ENCODE assay signal across 8 cellular contexts in the genomic region with DNA sequence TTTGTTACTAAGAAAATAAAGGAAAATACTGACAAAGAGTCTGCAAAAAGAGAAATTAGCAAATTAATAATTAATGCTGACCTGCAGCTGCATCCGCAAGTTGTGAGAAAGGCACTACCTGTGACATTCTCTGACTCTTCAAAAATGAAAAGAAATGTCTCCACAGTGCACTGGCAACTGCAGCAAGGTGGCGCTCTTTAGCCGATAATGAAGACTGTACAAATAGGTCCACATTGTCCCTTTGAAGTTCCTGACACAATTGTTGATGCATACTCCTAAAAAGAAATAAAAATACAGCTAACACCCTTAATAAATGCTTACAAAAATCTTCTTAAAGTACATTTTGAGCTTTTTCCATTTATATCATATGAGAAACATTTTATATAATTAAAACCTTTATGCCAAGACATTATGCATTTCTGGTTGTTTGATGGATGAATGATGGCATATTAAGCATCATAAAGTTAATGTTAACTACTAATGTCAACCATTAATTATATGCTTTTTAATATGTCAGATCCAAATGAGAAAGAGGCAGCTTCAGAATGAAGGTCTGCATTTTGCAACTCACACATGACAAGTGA.
DNase-seq lines count a peak whose midpoint lies in the region; ATAC-seq lines count a peak whose summit lies in the region.

No MANE protein-coding gene starts in this region.

- no peaks in the 10 kb centered on the region for H3K27me3 Mint-ChIP-seq in memory B cell

- no peaks in the 10 kb centered on the region for H3K4me1 Mint-ChIP-seq in memory B cell

- no peaks in the 10 kb centered on the region for H3K36me3 Mint-ChIP-seq in memory B cell

- no peak overlapping the region for H3K4me3 Mint-ChIP-seq in memory B cell

- H3K27ac Mint-ChIP-seq in memory B cell, result no peak overlapping the region

- ATAC-seq in GM18907 (IDR thresholded peaks at IDR 0.05; ENCODE audit: unreplicated experiment), result peak; percentile 94
- peak; percentile 86 for ATAC-seq in HG03103 (IDR thresholded peaks at IDR 0.05; ENCODE audit: low read depth, unreplicated experiment)
- ATAC-seq in memory B cell (ENCODE audit: low read depth), result peak; percentile 65

- no peaks in the 10 kb centered on the region for H3K9me3 Mint-ChIP-seq in memory B cell

- peak; percentile 72 for DNase-seq in CD1c-positive myeloid dendritic cell (ENCODE audit: extremely low spot score)
- DNase-seq in NCI-H2227 treated with DMSO at 0.1 percent for 48 hours (lab: John Stamatoyannopoulos, UW), result peak; percentile 37
- peak; percentile 77 for DNase-seq in activated CD4-positive, alpha-beta T cell treated with anti-CD3 and anti-CD28 coated beads for 48 hours
- DNase-seq in dedifferentiated amniotic fluid mesenchymal stem cell (ENCODE audit: extremely low spot score), result peak; percentile 42
- DNase-seq in memory B cell (ENCODE audit: low spot score in 2 of 2), result peak; percentile 40 to 47
- peak; percentile 34 to 43 for DNase-seq in stimulated activated CD8-positive, alpha-beta memory T cell treated with anti-CD3 and anti-CD28 coated beads, Interleukin-2, amount 100 ng/mL, for 48 hours (ENCODE audit: low read depth in 2 of 2)

Comparison
In these comparisons a context has a peak if more than half of its experiments do, and no peak if none do; other contexts are left out.
1. Peak in every context shown above with its lines: DNase-seq and ATAC-seq.